Comparison of ENCODE assay signal across 9 cellular contexts in the genomic region with DNA sequence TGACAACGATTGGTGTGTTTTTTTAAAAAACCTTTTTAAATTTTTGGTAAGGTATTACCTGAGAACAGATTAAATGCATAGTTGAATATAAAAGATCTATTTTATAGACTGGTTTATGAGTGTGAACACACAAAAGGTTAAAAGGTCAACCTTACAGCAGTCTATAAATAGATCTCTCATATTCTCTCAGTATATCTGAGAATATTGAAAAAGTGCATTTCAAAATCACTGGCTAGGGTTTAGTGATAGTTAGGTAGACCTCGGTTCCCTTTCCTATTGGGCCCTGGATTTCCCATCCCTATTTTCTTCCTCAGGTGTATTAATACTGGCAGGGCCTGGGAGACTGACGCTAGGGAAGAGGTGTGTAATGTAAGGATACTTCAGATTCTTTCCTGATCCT. TPM values are rescaled to one million over a fixed set of nuclear protein-coding genes. Genes with fewer than 3 reads are reported as not detected.
A peak's percentile ranks its signal among the peaks of the same experiment; 100 is the strongest.
DNase-seq lines count a peak whose midpoint lies in the region; ATAC-seq and TF ChIP-seq lines count a peak whose summit lies in the region.
"Had no signal": no experiment of that assay in that cellular context is flagged by ENCODE, and none has a peak within 500 bp of the region (broad histone marks: within the 10 kb centered on the region; RNA-seq: fewer than 3 reads in every experiment).

No MANE protein-coding gene starts in this region.

- H3K27me3 Mint-ChIP-seq in memory B cell = no peaks in the 10 kb centered on the region

- no peak for ATAC-seq in Right ventricle myocardium superior (ENCODE audit: poor library complexity)
- no peak for ATAC-seq in memory B cell (ENCODE audit: low read depth)
- no peak for ATAC-seq in body of pancreas

- no peaks in the 10 kb centered on the region for H3K27me3 ChIP-seq in right atrium auricular region
- no peaks in the 10 kb centered on the region for H3K27me3 ChIP-seq in uterus
- H3K27me3 ChIP-seq in body of pancreas = no peaks in the 10 kb centered on the region
- H3K27me3 ChIP-seq: foreskin keratinocyte had no signal

- H3K4me1 Mint-ChIP-seq in memory B cell = peaks cover 20% of the 10 kb centered on the region

- peaks cover 9% of the 10 kb centered on the region for H3K36me3 ChIP-seq in right atrium auricular region
- H3K36me3 ChIP-seq in uterus = no peaks in the 10 kb centered on the region
- no peaks in the 10 kb centered on the region for H3K36me3 ChIP-seq in body of pancreas (replicated peaks in 1 of 2; ENCODE audit: insufficient read depth in 1 of 2, low read depth in 2 of 2)

- peak overlapping the region; percentile 92 for H3K27ac Mint-ChIP-seq in memory B cell

- H3K4me3 ChIP-seq in right atrium auricular region (peak overlapping the region in 1 of 2 donors; percentile 61), astrocyte of the cerebellum (ENCODE audit: low read depth, low read length) (peak overlapping the region; percentile 63), uterus (peak overlapping the region; percentile 46 to 53), body of pancreas (no peak overlapping the region)

- H3K4me1 ChIP-seq in right atrium auricular region (peaks cover 0 to 34% of the 10 kb centered on the region in 2 donors), uterus (peaks cover 7 to 15% of the 10 kb centered on the region in 2 donors), body of pancreas (peaks cover 27% of the 10 kb centered on the region)

- WGBS in body of pancreas, 2 donors = 61 to 63% methylated on average over 3 of the region's 3 CpGs

- DNase-seq in right atrium auricular region (ENCODE audit: low spot score) (no peak), Right ventricle myocardium superior (no peak), astrocyte of the cerebellum (ENCODE audit: low read depth) (no peak), memory B cell (ENCODE audit: low spot score in 2 of 2) (no peak), uterus (no peak), body of pancreas (no peak), DMS79 (lab: John Stamatoyannopoulos, UW) (no peak), NCI-H1048 (lab: John Stamatoyannopoulos, UW) (no peak)

- peak overlapping the region; percentile 80 for H3K4me3 Mint-ChIP-seq in memory B cell

- TF ChIP-seq POLR2A in uterus (IDR thresholded peaks at IDR 0.05) = no peak
- no peak for TF ChIP-seq POLR2A in body of pancreas (IDR thresholded peaks at IDR 0.05)

- in situ Hi-C loops in astrocyte of the cerebellum (cut with HindIII; ENCODE audit: low sequenced_read_pairs) = no loop called here

- TF ChIP-seq CTCF in right atrium auricular region (IDR thresholded peaks at IDR 0.05) (no peak), astrocyte of the cerebellum (IDR thresholded peaks at IDR 0.05; ENCODE audit: low read depth, low read length, missing control alignments) (no peak), uterus (IDR thresholded peaks at IDR 0.05) (no peak), body of pancreas (IDR thresholded peaks at IDR 0.05) (no peak)

- H3K9me3 ChIP-seq in right atrium auricular region (no peaks in the 10 kb centered on the region), uterus (no peaks in the 10 kb centered on the region), body of pancreas (no peaks in the 10 kb centered on the region)

- peak overlapping the region; percentile 72 to 86 for H3K27ac ChIP-seq in right atrium auricular region
- H3K27ac ChIP-seq in uterus = peak overlapping the region; percentile 73 to 83
- H3K27ac ChIP-seq in body of pancreas = peak overlapping the region in 1 of 4 donors; percentile 86

- no peaks in the 10 kb centered on the region for H3K9me3 Mint-ChIP-seq in memory B cell

- intact Hi-C loops in Right ventricle myocardium superior (cut with DNase I) = no loop called here
- intact Hi-C loops in uterus (cut with DNase I; ENCODE audit: low total_unique reads) = no loop called here
- intact Hi-C loops in body of pancreas (cut with DNase I) = no loop called here

- peaks cover 6% of the 10 kb centered on the region for H3K36me3 Mint-ChIP-seq in memory B cell

RNA-seq across cellular contexts. Expression of a gene that starts 0.7 kb away (rescaled TPM):
- total RNA-seq in right atrium auricular region (10 to 100 TPM; 20.3 to 23.2 TPM), Right ventricle myocardium superior (17.2 TPM), uterus (100 to 1,000 TPM in 1 of 4 donors, 10 to 100 TPM in 3; 40.2 to 126 (median 75.0) TPM), body of pancreas (10 to 100 TPM; 30.3 to 35.0 TPM)

RNA-seq across cellular contexts. Expression of a gene that starts 42.8 kb away (rescaled TPM):
- total RNA-seq in right atrium auricular region = 1 to 10 TPM; 3.7 to 4.7 TPM
- 6.5 TPM for total RNA-seq in Right ventricle myocardium superior
- 10 to 100 TPM; 18.5 to 60.3 (median 28.9) TPM for total RNA-seq in uterus
- 1 to 10 TPM; 1.3 to 6.0 TPM for total RNA-seq in body of pancreas

Comparison
In these comparisons a context has a peak if more than half of its experiments do, and no peak if none do; other contexts are left out.
1. H3K4me3 ChIP-seq: peak in astrocyte of the cerebellum (single experiment) and uterus (2 of 2); none in body of pancreas (0 of 2).